In genomic region chr11:119023741-119024140, GRCh38 we compare ENCODE assay signal across 15 cellular contexts. TPM values are rescaled to one million over a fixed set of nuclear protein-coding genes. Genes with fewer than 3 reads are reported as not detected.
DNase-seq lines count a peak whose midpoint lies in the region; ATAC-seq, FAIRE-seq and TF ChIP-seq lines count a peak whose summit lies in the region.
"Had no signal": no experiment of that assay in that cellular context is flagged by ENCODE, and none has a peak within 500 bp of the region (broad histone marks: within the 10 kb centered on the region; RNA-seq: fewer than 3 reads in every experiment).

No MANE protein-coding gene starts in this region.

- H3K4me3 ChIP-seq in CD8-positive, alpha-beta T cell (ENCODE audit: low read depth, low read length) = no peak overlapping the region
- H3K4me3 ChIP-seq in astrocyte (ENCODE audit: insufficient read depth, low read depth, low read length) (no peak overlapping the region), heart left ventricle (no peak overlapping the region)
- H3K4me3 ChIP-seq: esophagus squamous epithelium had no signal

- no peak overlapping the region for H3K4me3 Mint-ChIP-seq in CD8-positive, alpha-beta T cell
- H3K4me3 Mint-ChIP-seq in astrocyte (ENCODE audit: unreplicated experiment) (no peak overlapping the region), natural killer cell (no peak overlapping the region)

- POLR2A ChIA-PET in CD8-positive, alpha-beta T cell (lab: Charles Lee) = no interaction called here

- DNase-seq in CD8-positive, alpha-beta T cell = no peak
- DNase-seq in M059J (ENCODE audit: low read depth) = peak; percentile 37
- DNase-seq in astrocyte (ENCODE audit: low read depth) = peak; percentile 37
- no peak for DNase-seq in natural killer cell
- no peak for DNase-seq in occipital lobe (lab: John Stamatoyannopoulos, UW)
- DNase-seq in heart left ventricle = no peak
- DNase-seq in Right ventricle myocardium inferior (ENCODE audit: missing footprints) = no peak
- DNase-seq: Caco-2, cortex of kidney, esophagus squamous epithelium, left ventricle myocardium superior, NCI-H187, NCI-H748 treated with DMSO at 0.1 percent for 48 hours had no signal

- TF ChIP-seq CTCF in CD8-positive, alpha-beta T cell (IDR thresholded peaks at IDR 0.05) = no peak
- TF ChIP-seq CTCF in astrocyte (IDR thresholded peaks at IDR 0.05; ENCODE audit: insufficient read depth, low read depth, low read length) (no peak), natural killer cell (IDR thresholded peaks at IDR 0.05) (no peak), heart left ventricle (IDR thresholded peaks at IDR 0.05) (no peak)

- no peak for TF ChIP-seq POLR2A in heart left ventricle (IDR thresholded peaks at IDR 0.05)

- no peaks in the 10 kb centered on the region for H3K9me3 Mint-ChIP-seq in CD8-positive, alpha-beta T cell
- no peaks in the 10 kb centered on the region for H3K9me3 Mint-ChIP-seq in astrocyte (ENCODE audit: unreplicated experiment)
- no peaks in the 10 kb centered on the region for H3K9me3 Mint-ChIP-seq in natural killer cell

- CTCF ChIA-PET in CD8-positive, alpha-beta T cell (lab: Charles Lee) = interaction anchor here (1.5 kb wide), 1 partner anchor 25 kb away, joined by 3 read pairs; no protein-coding TSS in a partner anchor

- intact Hi-C loops in CD8-positive, alpha-beta T cell (cut with DNase I, micrococcal nuclease) = no loop called here
- intact Hi-C loops in natural killer cell (cut with micrococcal nuclease) = no loop called here
- intact Hi-C loops in heart left ventricle (cut with DNase I) = no loop called here
- intact Hi-C loops in Right ventricle myocardium inferior (cut with DNase I) = no loop called here

- peak overlapping the region; percentile 24 for H3K27ac Mint-ChIP-seq in CD8-positive, alpha-beta T cell
- H3K27ac Mint-ChIP-seq in astrocyte (ENCODE audit: unreplicated experiment) (no peak overlapping the region), natural killer cell (peak overlapping the region; percentile 18 to 80)

- H3K4me2 ChIP-seq in astrocyte (ENCODE audit: low read length) = peak overlapping the region; percentile 13

- no peak overlapping the region for H2AFZ ChIP-seq in astrocyte (ENCODE audit: low read depth, low read length)

- no peaks in the 10 kb centered on the region for H3K27me3 ChIP-seq in CD8-positive, alpha-beta T cell (ENCODE audit: insufficient read depth, low read length)
- H3K27me3 ChIP-seq in astrocyte (ENCODE audit: insufficient read depth, low read length) = no peaks in the 10 kb centered on the region
- H3K27me3 ChIP-seq in heart left ventricle = no peaks in the 10 kb centered on the region
- H3K27me3 ChIP-seq: esophagus squamous epithelium, neutrophil had no signal

- peaks cover 39% of the 10 kb centered on the region for H3K4me1 Mint-ChIP-seq in CD8-positive, alpha-beta T cell (ENCODE audit: low read depth)
- peaks cover 14% of the 10 kb centered on the region for H3K4me1 Mint-ChIP-seq in astrocyte (ENCODE audit: low read depth, unreplicated experiment)
- H3K4me1 Mint-ChIP-seq in natural killer cell = peaks cover 13 to 14% of the 10 kb centered on the region in 2 donors

- H3K36me3 Mint-ChIP-seq in CD8-positive, alpha-beta T cell = peaks cover 68% of the 10 kb centered on the region
- peaks cover 25% of the 10 kb centered on the region for H3K36me3 Mint-ChIP-seq in astrocyte (ENCODE audit: low read depth, unreplicated experiment)
- H3K36me3 Mint-ChIP-seq in natural killer cell = peaks cover 8% of the 10 kb centered on the region

- H3K9me3 ChIP-seq in CD8-positive, alpha-beta T cell (ENCODE audit: low read length) = no peaks in the 10 kb centered on the region
- H3K9me3 ChIP-seq in astrocyte (ENCODE audit: insufficient read depth, low read depth, low read length) = no peaks in the 10 kb centered on the region
- H3K9me3 ChIP-seq in heart left ventricle = no peaks in the 10 kb centered on the region
- H3K9me3 ChIP-seq: Caco-2, esophagus squamous epithelium, neutrophil had no signal

- ATAC-seq in CD8-positive, alpha-beta T cell = no peak
- ATAC-seq in natural killer cell = no peak
- no peak for ATAC-seq in GM19328 (IDR thresholded peaks at IDR 0.05; ENCODE audit: unreplicated experiment)
- no peak for ATAC-seq in heart left ventricle
- no peak for ATAC-seq in Right ventricle myocardium inferior
- ATAC-seq: left ventricle myocardium superior had no signal

- no peak for FAIRE-seq in astrocyte (lab: Jason Lieb, UNC)

- H3K4me1 ChIP-seq in CD8-positive, alpha-beta T cell (ENCODE audit: insufficient read depth, low read length) = peaks cover 26% of the 10 kb centered on the region
- H3K4me1 ChIP-seq in astrocyte (ENCODE audit: insufficient read depth, low read length) (peaks cover 10% of the 10 kb centered on the region), heart left ventricle (peaks cover 11 to 51% (median 27%) of the 10 kb centered on the region in 12 donors)

- H3K27me3 Mint-ChIP-seq in CD8-positive, alpha-beta T cell (ENCODE audit: low read depth) = no peaks in the 10 kb centered on the region
- no peaks in the 10 kb centered on the region for H3K27me3 Mint-ChIP-seq in astrocyte (ENCODE audit: low read depth, unreplicated experiment)
- no peaks in the 10 kb centered on the region for H3K27me3 Mint-ChIP-seq in natural killer cell (ENCODE audit: low read depth in 2 of 2)

- no peak overlapping the region for H3K9ac ChIP-seq in astrocyte (ENCODE audit: low read length)

- H3K79me2 ChIP-seq in astrocyte (ENCODE audit: insufficient read depth, low read length) = peaks cover 37% of the 10 kb centered on the region

- H3K36me3 ChIP-seq in CD8-positive, alpha-beta T cell (ENCODE audit: insufficient read depth, low read length) = peaks cover 20% of the 10 kb centered on the region
- peaks cover 12% of the 10 kb centered on the region for H3K36me3 ChIP-seq in astrocyte (ENCODE audit: insufficient read depth, low read length)
- H3K36me3 ChIP-seq in heart left ventricle = peaks cover 0 to 63% (median 51%) of the 10 kb centered on the region in 9 donors

- peaks cover 58% of the 10 kb centered on the region for H4K20me1 ChIP-seq in astrocyte (ENCODE audit: insufficient read depth, low read length)

- H3K27ac ChIP-seq in CD8-positive, alpha-beta T cell (ENCODE audit: low read depth, low read length) = no peak overlapping the region
- no peak overlapping the region for H3K27ac ChIP-seq in astrocyte (ENCODE audit: low read depth, low read length)
- peak overlapping the region in 3 of 12 donors; percentile 56 to 62 (median 59) for H3K27ac ChIP-seq in heart left ventricle
- H3K27ac ChIP-seq: neutrophil had no signal

RNA-seq across cellular contexts. Expression of gene TRAPPC4, which starts 5.2 kb away (rescaled TPM):
- total RNA-seq in CD8-positive, alpha-beta T cell = 10 to 100 TPM; 65.6 to 73.3 TPM
- 114 and 143 TPM in 2 replicates for total RNA-seq in M059J (2014; rRNA removed; shearing (Covaris generic))
- 88.3 and 88.6 TPM in 2 replicates for total RNA-seq in astrocyte
- 10 to 100 TPM; 71.4 to 84.5 (median 77.5) TPM for total RNA-seq in natural killer cell
- total RNA-seq in occipital lobe = 63.9 TPM
- total RNA-seq in heart left ventricle = 10 to 100 TPM; 31.9 to 57.1 (median 44.4) TPM
- polyA plus RNA-seq in heart left ventricle = 10 to 100 TPM; 21.5 to 74.8 TPM
- 29.6 TPM for total RNA-seq in Right ventricle myocardium inferior

RNA-seq across cellular contexts. Expression of gene RPS25, which starts 5.6 kb away (rescaled TPM):
- total RNA-seq in CD8-positive, alpha-beta T cell = 1,000 to 10,000 TPM; 2,737 to 2,869 TPM
- 1,736 and 1,882 TPM in 2 replicates for total RNA-seq in M059J (2014; rRNA removed; shearing (Covaris generic))
- total RNA-seq in astrocyte = 643 and 750 TPM in 2 replicates
- total RNA-seq in natural killer cell = 1,000 to 10,000 TPM in 1 of 3 donors, 100 to 1,000 TPM in 2; 870 to 1,051 (median 887) TPM
- 705 TPM for total RNA-seq in occipital lobe
- 1,000 to 10,000 TPM in 2 of 9 donors, 100 to 1,000 TPM in 7; 719 to 1,307 (median 821) TPM for total RNA-seq in heart left ventricle
- 1,000 to 10,000 TPM; 1,773 to 1,882 TPM for polyA plus RNA-seq in heart left ventricle
- 876 TPM for total RNA-seq in Right ventricle myocardium inferior

RNA-seq across cellular contexts. Expression of gene SLC37A4, which starts 6.9 kb away (rescaled TPM):
- total RNA-seq in CD8-positive, alpha-beta T cell = 1 to 10 TPM; 4.0 to 4.6 TPM
- total RNA-seq in M059J (2014; rRNA removed; shearing (Covaris generic)) = 26.5 and 29.5 TPM in 2 replicates
- 8.7 and 11.7 TPM in 2 replicates for total RNA-seq in astrocyte
- 1 to 10 TPM; 4.6 to 7.7 (median 6.5) TPM for total RNA-seq in natural killer cell
- 9.5 TPM for total RNA-seq in occipital lobe
- total RNA-seq in heart left ventricle = 10 to 100 TPM in 3 of 9 donors, 1 to 10 TPM in 6; 4.5 to 18.5 (median 7.7) TPM
- 10 to 100 TPM in 1 of 2 donors, 1 to 10 TPM in 1; 7.4 to 10.1 TPM for polyA plus RNA-seq in heart left ventricle
- total RNA-seq in Right ventricle myocardium inferior = 7.2 TPM

RNA-seq across cellular contexts. Expression of gene CENATAC, which starts 25.8 kb away (rescaled TPM):
- total RNA-seq in CD8-positive, alpha-beta T cell = 100 to 1,000 TPM; 103 to 116 TPM
- total RNA-seq in M059J (2014; rRNA removed; shearing (Covaris generic)) = 12.8 and 16.3 TPM in 2 replicates
- 15.6 and 25.4 TPM in 2 replicates for total RNA-seq in astrocyte
- 100 to 1,000 TPM; 121 to 143 (median 122) TPM for total RNA-seq in natural killer cell
- 31.0 TPM for total RNA-seq in occipital lobe
- total RNA-seq in heart left ventricle = 10 to 100 TPM in 6 of 9 donors, 1 to 10 TPM in 3; 7.9 to 15.8 (median 11.7) TPM
- 10 to 100 TPM in 1 of 2 donors, 1 to 10 TPM in 1; 9.5 to 27.3 TPM for polyA plus RNA-seq in heart left ventricle
- total RNA-seq in Right ventricle myocardium inferior = 9.1 TPM

RNA-seq across cellular contexts. Expression of gene HYOU1, which starts 33.3 kb away (rescaled TPM):
- 100 to 1,000 TPM; 106 to 109 TPM for total RNA-seq in CD8-positive, alpha-beta T cell
- total RNA-seq in M059J (2014; rRNA removed; shearing (Covaris generic)) = 152 and 234 TPM in 2 replicates
- 282 and 293 TPM in 2 replicates for total RNA-seq in astrocyte
- 100 to 1,000 TPM; 114 to 146 (median 123) TPM for total RNA-seq in natural killer cell
- 37.0 TPM for total RNA-seq in occipital lobe
- 100 to 1,000 TPM in 1 of 9 donors, 10 to 100 TPM in 8; 45.9 to 104 (median 68.6) TPM for total RNA-seq in heart left ventricle
- 100 to 1,000 TPM in 1 of 2 donors, 10 to 100 TPM in 1; 34.7 to 260 TPM for polyA plus RNA-seq in heart left ventricle
- total RNA-seq in Right ventricle myocardium inferior = 78.3 TPM

Comparison
In these comparisons a context has a peak if more than half of its experiments do, and no peak if none do; other contexts are left out.
1. DNase-seq: peak in M059J (single experiment) and astrocyte (single experiment); none in CD8-positive, alpha-beta T cell (0 of 7), natural killer cell (single experiment), occipital lobe (single experiment), heart left ventricle (0 of 5) and Right ventricle myocardium inferior (single experiment).